8 cellular contexts compared by ENCODE assay signal in the genomic region with DNA sequence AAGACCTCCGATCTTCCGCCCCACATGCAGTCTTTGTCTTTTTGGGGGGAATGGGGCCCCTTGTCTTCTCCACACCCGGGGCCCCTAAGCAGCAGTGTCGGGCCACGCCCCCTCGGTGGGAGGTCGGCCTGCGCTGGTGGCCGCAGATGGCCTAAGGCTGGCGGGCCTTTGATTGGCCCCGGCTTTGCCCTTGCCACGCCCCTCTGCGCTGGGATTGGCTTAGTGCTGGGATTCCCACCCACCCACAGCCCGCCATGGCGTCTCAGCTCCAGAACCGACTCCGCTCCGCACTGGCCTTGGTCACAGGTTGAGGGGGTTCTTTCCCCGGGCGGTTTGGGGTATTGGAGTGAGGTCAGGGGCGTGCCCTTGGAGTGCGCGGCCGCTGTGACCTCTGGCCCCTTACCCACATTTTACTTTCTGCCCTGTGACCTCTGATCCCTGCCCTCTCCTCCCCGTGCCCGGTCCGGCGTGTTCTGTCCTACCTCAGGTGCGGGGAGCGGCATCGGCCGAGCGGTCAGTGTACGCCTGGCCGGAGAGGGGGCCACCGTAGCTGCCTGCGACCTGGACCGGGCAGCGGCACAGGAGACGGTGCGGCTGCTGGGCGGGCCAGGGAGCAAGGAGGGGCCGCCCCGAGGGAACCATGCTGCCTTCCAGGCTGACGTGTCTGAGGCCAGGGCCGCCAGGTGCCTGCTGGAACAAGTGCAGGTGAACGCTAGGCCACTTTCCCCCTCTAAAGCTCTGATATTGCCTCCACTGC.
DNase-seq lines count a peak whose midpoint lies in the region; ATAC-seq and TF ChIP-seq lines count a peak whose summit lies in the region.

Gene HSD17B8, plus strand, starts transcription at position 241 of the 757 bp plus-strand sequence. Its CDS starts 14 bp downstream, at position 255.

- DNase-seq in AG09319 (ENCODE audit: extremely low read depth, low read depth) = peak; percentile 63
- DNase-seq in NCI-H82 treated with DMSO at 0.1 percent for 48 hours (lab: John Stamatoyannopoulos, UW; ENCODE audit: unreplicated experiment) = peak; percentile 79
- DNase-seq in activated CD8-positive, alpha-beta memory T cell treated with anti-CD3 and anti-CD28 coated beads for 1 hour (ENCODE audit: extremely low read depth in 1 of 2, low read depth in 1 of 2) = peak; percentile 81 to 89
- peak; percentile 87 for DNase-seq in effector CD4-positive, alpha-beta T cell
- DNase-seq in medulla oblongata (ENCODE audit: extremely low spot score) = peak; percentile 95
- DNase-seq in stimulated activated CD4-positive, alpha-beta T cell treated with anti-CD3 and anti-CD28 coated beads, TNF-alpha, amount 100 ng/mL, for 1 hour (ENCODE audit: low read depth in 3 of 3, low spot score in 1 of 3) = peak; percentile 68 to 84 (median 69)

- ATAC-seq in GM19043 (IDR thresholded peaks at IDR 0.05; ENCODE audit: low read depth, unreplicated experiment) (peak; percentile 46), HG03469 (IDR thresholded peaks at IDR 0.05; ENCODE audit: unreplicated experiment) (peak; percentile 29)

- TF ChIP-seq CTCF in AG09319 (IDR thresholded peaks at IDR 0.05; ENCODE audit: low read depth, low read length) = no peak

Comparison
In these comparisons a context has a peak if more than half of its experiments do, and no peak if none do; other contexts are left out.
1. Peak in every context shown above with its lines: DNase-seq and ATAC-seq.